Comparison of ENCODE assay signal across 3 cellular contexts in the genomic region with DNA sequence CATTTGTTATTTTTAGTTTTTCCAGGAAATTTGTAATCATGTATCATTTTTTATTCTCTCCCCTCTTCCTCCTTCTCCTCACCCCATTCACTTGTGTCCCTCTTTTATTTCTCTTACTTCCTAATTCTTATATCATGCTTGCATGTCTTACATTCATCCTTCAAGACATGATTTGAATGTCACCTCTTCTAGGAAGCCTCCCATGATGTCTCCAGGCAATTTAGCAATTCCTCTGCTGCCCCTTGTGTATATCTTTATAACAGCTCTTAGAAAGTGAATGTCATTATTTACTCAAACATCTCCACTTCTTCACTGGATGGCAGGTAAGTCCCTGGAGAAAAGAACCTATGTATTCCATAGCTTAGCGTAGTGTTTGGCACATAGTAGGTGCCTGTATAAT.
TF ChIP-seq lines count a peak whose summit lies in the region.

No MANE protein-coding gene starts in this region.

TF ChIP-seq in GM12878, 131 proteins besides CTCF, POLR2A, EP300 and RAD21 (continued from another document):
- TF ChIP-seq NR2F1 (conservative IDR thresholded peaks at IDR 0.05): no peak

TF ChIP-seq in liver, 16 proteins besides CTCF, POLR2A, EP300 and RAD21:
- no peak for TF ChIP-seq GABPA (IDR thresholded peaks at IDR 0.05 in 1 of 2, conservative IDR thresholded peaks at IDR 0.05 in 1 of 2)
- TF ChIP-seq NR2F2 (IDR thresholded peaks at IDR 0.05): no peak
- no peak for TF ChIP-seq TAF1 (conservative IDR thresholded peaks at IDR 0.05)
- TF ChIP-seq HNF4A (conservative IDR thresholded peaks at IDR 0.05): no peak
- TF ChIP-seq EGR1 (IDR thresholded peaks at IDR 0.05; ENCODE audit: low read depth in 2 of 2): no peak

TF ChIP-seq in GM12891, 5 proteins besides CTCF, POLR2A, EP300 and RAD21 (continued from another document):
- no peak for TF ChIP-seq PAX5 (IDR thresholded peaks at IDR 0.05; ENCODE audit: insufficient read depth, low read length, severe bottlenecking)
- TF ChIP-seq SPI1 (IDR thresholded peaks at IDR 0.05; ENCODE audit: low read depth, low read length): no peak
- no peak for TF ChIP-seq POU2F2 (IDR thresholded peaks at IDR 0.05; ENCODE audit: low read depth, low read length)
- TF ChIP-seq TAF1 (IDR thresholded peaks at IDR 0.05; ENCODE audit: low read depth, low read length): no peak
